Comparison of ENCODE assay signal across 8 cellular contexts in genomic region chr5:137752873-137753226, GRCh38. TPM values are rescaled to one million over a fixed set of nuclear protein-coding genes. Genes with fewer than 3 reads are reported as not detected.
A peak's percentile ranks its signal among the peaks of the same experiment; 100 is the strongest.
DNase-seq lines count a peak whose midpoint lies in the region; ATAC-seq and TF ChIP-seq lines count a peak whose summit lies in the region.

No MANE protein-coding gene starts in this region.

- peaks cover 16% of the 10 kb centered on the region for H3K4me1 Mint-ChIP-seq in Calu3 (ENCODE audit: low read depth, unreplicated experiment)
- H3K4me1 Mint-ChIP-seq in activated CD4-positive, alpha-beta memory T cell treated with anti-CD3 and anti-CD28 coated beads for 36 hours (ENCODE audit: low read depth) = peaks cover 27% of the 10 kb centered on the region

- intact Hi-C loops in Calu3 (cut with micrococcal nuclease; ENCODE audit: unreplicated experiment) = no loop called here
- intact Hi-C loops in activated CD4-positive, alpha-beta memory T cell treated with anti-CD3 and anti-CD28 coated beads for 36 hours (cut with micrococcal nuclease) = loop anchor here (5.0 to 10.0 kb wide), 4 partner anchors 182 to 824 kb away; partner anchors contain the start of genes FAM53C, HSPA9 and NME5

- peaks cover 56% of the 10 kb centered on the region for H3K36me3 ChIP-seq in KOPT-K1 (ENCODE audit: insufficient read depth, low read length)

- H3K4me3 Mint-ChIP-seq in Calu3 (ENCODE audit: low read depth, unreplicated experiment) = peak overlapping the region; percentile 97
- peak overlapping the region; percentile 93 for H3K4me3 Mint-ChIP-seq in activated CD4-positive, alpha-beta memory T cell treated with anti-CD3 and anti-CD28 coated beads for 36 hours

- DNase-seq in Calu3 = peak; percentile 29
- peak; percentile 55 for DNase-seq in activated CD4-positive, alpha-beta memory T cell treated with anti-CD3 and anti-CD28 coated beads for 36 hours
- peak; percentile 26 for DNase-seq in fibroblast of villous mesenchyme (ENCODE audit: low read depth)
- DNase-seq in pons (ENCODE audit: low spot score) = peak; percentile 15
- DNase-seq in HPDE6-E6E7 (ENCODE audit: extremely low spot score) = no peak

- H3K27ac ChIP-seq in KOPT-K1 (ENCODE audit: low read depth, low read length, poor library complexity, severe bottlenecking) = peak overlapping the region; percentile 96

- CTCF ChIA-PET in Calu3 (lab: Charles Lee) = interaction anchor here (0.5 to 1.9 kb wide), 6 partner anchors 10 to 1722 kb away, joined by 3 to 8 read pairs (median 6); no protein-coding TSS in a partner anchor
- CTCF ChIA-PET in activated CD4-positive, alpha-beta memory T cell treated with anti-CD3 and anti-CD28 coated beads for 36 hours (lab: Charles Lee) = interaction anchor here (0.7 to 5.8 kb wide), 6 partner anchors 10 to 123 kb away, joined by 3 to 22 read pairs (median 4); partner anchors contain the start of gene KLHL3

- no peaks in the 10 kb centered on the region for H3K9me3 Mint-ChIP-seq in Calu3 (ENCODE audit: low read depth, unreplicated experiment)
- H3K9me3 Mint-ChIP-seq in activated CD4-positive, alpha-beta memory T cell treated with anti-CD3 and anti-CD28 coated beads for 36 hours = no peaks in the 10 kb centered on the region

- H3K27ac Mint-ChIP-seq in Calu3 (ENCODE audit: unreplicated experiment) = peak overlapping the region; percentile 100
- peak overlapping the region; percentile 100 for H3K27ac Mint-ChIP-seq in activated CD4-positive, alpha-beta memory T cell treated with anti-CD3 and anti-CD28 coated beads for 36 hours

- peak overlapping the region; percentile 98 for H3K4me3 ChIP-seq in fibroblast of villous mesenchyme (ENCODE audit: low read depth, low read length)

- no peaks in the 10 kb centered on the region for H3K9me3 ChIP-seq in KOPT-K1 (ENCODE audit: insufficient read depth, low read length, poor library complexity, severe bottlenecking)

- ATAC-seq in GM19351 (IDR thresholded peaks at IDR 0.05; ENCODE audit: unreplicated experiment) (no peak), HG03565 (IDR thresholded peaks at IDR 0.05; ENCODE audit: unreplicated experiment) (no peak)

- no peaks in the 10 kb centered on the region for H3K27me3 Mint-ChIP-seq in Calu3 (ENCODE audit: unreplicated experiment)
- no peaks in the 10 kb centered on the region for H3K27me3 Mint-ChIP-seq in activated CD4-positive, alpha-beta memory T cell treated with anti-CD3 and anti-CD28 coated beads for 36 hours

- BruUV-seq in Calu3 (replicated peaks; lab: Mats Ljungman, UMichigan) = no TSS peak

- POLR2A ChIA-PET in activated CD4-positive, alpha-beta memory T cell treated with anti-CD3 and anti-CD28 coated beads for 36 hours (lab: Charles Lee) = interaction anchor here (1.1 to 2.4 kb wide), 6 partner anchors 12 to 283 kb away, joined by 3 to 10 read pairs (median 4); partner anchors contain the start of genes KLHL3 and PKD2L2

- H3K36me3 Mint-ChIP-seq in Calu3 (ENCODE audit: insufficient read depth, unreplicated experiment) = peaks cover 57% of the 10 kb centered on the region
- H3K36me3 Mint-ChIP-seq in activated CD4-positive, alpha-beta memory T cell treated with anti-CD3 and anti-CD28 coated beads for 36 hours = peaks cover 40% of the 10 kb centered on the region

- no peak for TF ChIP-seq CTCF in Calu3 (IDR thresholded peaks at IDR 0.05; ENCODE audit: unreplicated experiment)
- no peak for TF ChIP-seq CTCF in fibroblast of villous mesenchyme (IDR thresholded peaks at IDR 0.05; ENCODE audit: insufficient read depth, low read depth, low read length)

RNA-seq across cellular contexts. Expression of gene HNRNPA0, which starts 1.3 kb away (rescaled TPM):
- 40.5 and 42.3 TPM in 2 replicates for total RNA-seq in Calu3 (2022)
- 10 to 100 TPM; 29.2 to 29.6 TPM for total RNA-seq in activated CD4-positive, alpha-beta memory T cell treated with anti-CD3 and anti-CD28 coated beads for 36 hours
- total RNA-seq in fibroblast of villous mesenchyme = 16.8 and 18.1 TPM in 2 replicates

RNA-seq across cellular contexts. Expression of gene KLHL3, which starts 17.0 kb away (rescaled TPM):
- total RNA-seq in Calu3 (2022) (16.9 and 18.2 TPM in 2 replicates), fibroblast of villous mesenchyme (1.9 and 3.0 TPM in 2 replicates)
- total RNA-seq in activated CD4-positive, alpha-beta memory T cell treated with anti-CD3 and anti-CD28 coated beads for 36 hours = 1 to 10 TPM; 3.0 to 3.4 TPM
